In genomic region chr18:56861244-56861643, GRCh38 we compare ENCODE assay signal across 22 cellular contexts.
DNase-seq lines count a peak whose midpoint lies in the region.
"Had no signal": no experiment of that assay in that cellular context is flagged by ENCODE, and none has a peak within 500 bp of the region (broad histone marks: within the 10 kb centered on the region; RNA-seq: fewer than 3 reads in every experiment).

No MANE protein-coding gene starts in this region.

- in situ Hi-C loops in HAP-1 (cut with MboI; ENCODE audit: low sequenced_read_pairs), result no loop called here

- H3K9me3 ChIP-seq in HAP-1, result no peaks in the 10 kb centered on the region
- H3K9me3 ChIP-seq: SJCRH30, tibial nerve had no signal

- H3K27me3 ChIP-seq in HAP-1 (ENCODE audit: low read depth), result no peaks in the 10 kb centered on the region
- H3K27me3 ChIP-seq: SJCRH30, tibial nerve had no signal

- H3K4me1 ChIP-seq in HAP-1, result peaks cover 6% of the 10 kb centered on the region
- H3K4me1 ChIP-seq: SJCRH30, tibial nerve had no signal

- no peak overlapping the region for H3K4me3 ChIP-seq in HAP-1
- H3K4me3 ChIP-seq: lung, SJCRH30, tibial nerve had no signal

- H3K36me3 ChIP-seq in HAP-1 (replicated peaks), result no peaks in the 10 kb centered on the region
- H3K36me3 ChIP-seq: SJCRH30 had no signal

- DNase-seq in HAP-1 (ENCODE audit: low spot score in 2 of 2) (peak; percentile 54 to 86), NCI-H1436 treated with DMSO at 0.1 percent for 48 hours (lab: John Stamatoyannopoulos, UW) (peak; percentile 31), NCI-H774 (lab: John Stamatoyannopoulos, UW) (peak; percentile 79), medulla oblongata (ENCODE audit: extremely low spot score) (peak; percentile 27), NCI-H526 (lab: John Stamatoyannopoulos, UW) (no peak), OCI-M2 (lab: John Stamatoyannopoulos, UW; ENCODE audit: unreplicated experiment) (no peak), NCI-H1694 (lab: John Stamatoyannopoulos, UW) (no peak), caudate nucleus (lab: John Stamatoyannopoulos, UW) (no peak)
- DNase-seq: activated naive CD4-positive, alpha-beta T cell treated with anti-CD3 and anti-CD28 coated beads for 36 hours; activated T-cell treated with anti-CD3 and anti-CD28 coated beads, Interleukin-2, amount 50 U/mL, for 48 hours; CD4-positive, alpha-beta T cell; DMS53; HCEC 1CT; hippocampal formation; NCI-H2029 treated with DMSO at 0.1 percent for 48 hours; NK-92 treated with Interleukin-12 subunit alpha and Interleukin-12 subunit beta, amount 100 ng/mL, for 24 hours; SJCRH30; stimulated activated CD4-positive, alpha-beta T cell treated with anti-CD3 and anti-CD28 coated beads, Interleukin-12 subunit alpha, Interleukin-12 subunit beta, amount 100 ng/mL, for 4 hours; stimulated activated CD4-positive, alpha-beta T cell treated with anti-CD3 and anti-CD28 coated beads, Interleukin-4, amount 100 ng/mL, for 4 hours; T-helper 1 cell had no signal

- H3K27ac ChIP-seq in caudate nucleus (ENCODE audit: low read depth, low read length), result no peak overlapping the region
- H3K27ac ChIP-seq: SJCRH30, tibial nerve had no signal

Comparison
In these comparisons a context has a peak if more than half of its experiments do, and no peak if none do; other contexts are left out.
1. DNase-seq: peak in HAP-1 (2 of 2), NCI-H1436 treated with DMSO at 0.1 percent for 48 hours (single experiment), NCI-H774 (single experiment) and medulla oblongata (single experiment); none in NCI-H526 (0 of 2), OCI-M2 (single experiment), NCI-H1694 (single experiment) and caudate nucleus (0 of 61).